24 cellular contexts compared by ENCODE assay signal in the genomic region with DNA sequence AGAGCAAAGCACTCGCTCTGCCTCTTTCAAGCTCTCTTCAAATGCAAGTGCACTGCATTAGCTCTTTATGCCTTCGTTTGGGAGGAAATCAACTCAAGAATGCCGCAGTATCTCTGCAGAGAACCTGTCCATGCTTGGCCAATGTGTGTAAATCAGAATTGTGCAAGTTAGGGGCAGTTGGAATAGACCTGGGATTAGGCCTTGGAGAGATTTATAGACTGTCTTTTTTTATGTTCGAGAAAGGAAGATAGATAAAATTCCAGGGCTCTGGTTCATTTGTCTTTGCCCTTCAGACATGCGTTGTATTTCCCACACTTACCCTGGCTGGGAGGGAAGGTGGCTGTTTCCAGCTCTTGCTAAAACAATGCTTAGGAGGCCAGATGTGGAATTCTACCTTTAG.
"Had no signal": no experiment of that assay in that cellular context is flagged by ENCODE, and none has a peak within 500 bp of the region (broad histone marks: within the 10 kb centered on the region; RNA-seq: fewer than 3 reads in every experiment).

No MANE protein-coding gene starts in this region.

- H3K4me3 ChIP-seq: dorsolateral prefrontal cortex, esophagus muscularis mucosa, left ventricle myocardium inferior, lower lobe of right lung, ovary, prostate gland, right lobe of liver, testis, tibial nerve, upper lobe of right lung, vagina had no signal

- H3K36me3 Mint-ChIP-seq: mesothelial cell of epicardium had no signal

- H3K4me1 Mint-ChIP-seq: memory B cell; natural killer cell; neural crest cell; stimulated activated naive B cell treated with anti-CD40 and anti-IgM and Interleukin-4, amounts not matched to agents 10 μg/mL and 1 μg/mL and 100 μg/mL, for 72 hours; stimulated activated naive CD8-positive, alpha-beta T cell treated with anti-CD3 and anti-CD28 coated beads, Interleukin-15, amount 100 ng/mL, for 72 hours had no signal

- H3K4me3 Mint-ChIP-seq: memory B cell; mesothelial cell of epicardium; natural killer cell; neural crest cell; stimulated activated naive B cell treated with anti-CD40 and anti-IgM and Interleukin-4, amounts not matched to agents 10 μg/mL and 1 μg/mL and 100 μg/mL, for 72 hours; stimulated activated naive CD8-positive, alpha-beta T cell treated with anti-CD3 and anti-CD28 coated beads, Interleukin-15, amount 100 ng/mL, for 72 hours had no signal

- DNase-seq: cortex of kidney; dorsolateral prefrontal cortex; effector CD8-positive, alpha-beta T cell; foreskin keratinocyte; kidney; left cardiac atrium; left ventricle myocardium inferior; lower lobe of right lung; natural killer cell; ovary; right lobe of liver; stimulated activated CD4-positive, alpha-beta T cell treated with anti-CD3 and anti-CD28 coated beads, Interleukin-2, amount 100 ng/mL, for 24 hours; stimulated activated CD4-positive, alpha-beta T cell treated with anti-CD3 and anti-CD28 coated beads, Interleukin-4, amount 100 ng/mL, for 4 hours; stimulated activated naive B cell treated with anti-CD40 and anti-IgM and Interleukin-4, amounts not matched to agents 10 μg/mL and 1 μg/mL and 100 μg/mL, for 72 hours; stimulated activated naive CD8-positive, alpha-beta T cell treated with anti-CD3 and anti-CD28 coated beads, Interleukin-15, amount 100 ng/mL, for 72 hours; testis; upper lobe of right lung had no signal

- H3K27ac ChIP-seq: dorsolateral prefrontal cortex, esophagus muscularis mucosa, foreskin keratinocyte, left ventricle myocardium inferior, lower lobe of right lung, ovary, prostate gland, right lobe of liver, testis, tibial nerve, upper lobe of right lung, vagina had no signal

- H3K4me1 ChIP-seq: esophagus muscularis mucosa, foreskin keratinocyte, left ventricle myocardium inferior, lower lobe of right lung, prostate gland, right lobe of liver, testis, tibial nerve, upper lobe of right lung, vagina had no signal

- H3K9me3 ChIP-seq: lower lobe of right lung, ovary, prostate gland, right lobe of liver, testis, vagina had no signal

- H3K27me3 ChIP-seq: dorsolateral prefrontal cortex, esophagus muscularis mucosa, ovary, right lobe of liver, testis, tibial nerve, upper lobe of right lung, vagina had no signal

- H3K27ac Mint-ChIP-seq: memory B cell; mesothelial cell of epicardium; natural killer cell; stimulated activated naive B cell treated with anti-CD40 and anti-IgM and Interleukin-4, amounts not matched to agents 10 μg/mL and 1 μg/mL and 100 μg/mL, for 72 hours; stimulated activated naive CD8-positive, alpha-beta T cell treated with anti-CD3 and anti-CD28 coated beads, Interleukin-15, amount 100 ng/mL, for 72 hours had no signal
